9 cellular contexts compared by ENCODE assay signal in genomic region chr6:130848945-130849344, GRCh38. TPM values are rescaled to one million over a fixed set of nuclear protein-coding genes. Genes with fewer than 3 reads are reported as not detected.
DNase-seq lines count a peak whose midpoint lies in the region; ATAC-seq and TF ChIP-seq lines count a peak whose summit lies in the region.
"Had no signal": no experiment of that assay in that cellular context is flagged by ENCODE, and none has a peak within 500 bp of the region (broad histone marks: within the 10 kb centered on the region; RNA-seq: fewer than 3 reads in every experiment).

No MANE protein-coding gene starts in this region.

- H3K9me2 ChIP-seq in PC-9 (ENCODE audit: insufficient read depth) = no peaks in the 10 kb centered on the region

- H4K20me1 ChIP-seq in PC-9 (ENCODE audit: insufficient read depth) = no peaks in the 10 kb centered on the region

- H3K27me3 ChIP-seq in Panc1 (ENCODE audit: control insufficient read depth, insufficient read depth, low read length) (no peaks in the 10 kb centered on the region), PC-9 (ENCODE audit: insufficient read depth, low read depth) (no peaks in the 10 kb centered on the region)

- H3K36me3 ChIP-seq in Panc1 (ENCODE audit: control insufficient read depth, insufficient read depth, low read length) (no peaks in the 10 kb centered on the region), PC-9 (ENCODE audit: low read depth) (no peaks in the 10 kb centered on the region)

- H3K9me3 ChIP-seq in Panc1 (ENCODE audit: control insufficient read depth, insufficient read depth, low read depth, low read length) = no peaks in the 10 kb centered on the region
- H3K9me3 ChIP-seq in PC-9 (ENCODE audit: insufficient read depth, low read depth) = no peaks in the 10 kb centered on the region

- BruUV-seq in Panc1 (replicated peaks; lab: Mats Ljungman, UMichigan) (no TSS peak), PC-9 (replicated peaks; lab: Mats Ljungman, UMichigan) (no TSS peak)

- no peaks in the 10 kb centered on the region for H3F3A ChIP-seq in PC-9 (ENCODE audit: insufficient read depth, low read depth)

- intact Hi-C loops in Panc1 (cut with micrococcal nuclease; ENCODE audit: unreplicated experiment) = no loop called here
- intact Hi-C loops in PC-9 (cut with micrococcal nuclease; ENCODE audit: unreplicated experiment) = loop anchor here (10.0 kb wide), 1 partner anchor 784 kb away; no protein-coding TSS in a partner anchor

- no peak overlapping the region for H3K4me2 ChIP-seq in PC-9

- H3K4me1 ChIP-seq in Panc1 (ENCODE audit: control insufficient read depth, insufficient read depth, low read length) (no peaks in the 10 kb centered on the region), PC-9 (replicated peaks; ENCODE audit: insufficient read depth) (no peaks in the 10 kb centered on the region)

- H3K79me2 ChIP-seq in PC-9 (ENCODE audit: low read depth) = no peaks in the 10 kb centered on the region

- H2AFZ ChIP-seq in PC-9 = no peak overlapping the region

- peak; percentile 42 for ATAC-seq in GM19324 (IDR thresholded peaks at IDR 0.05; ENCODE audit: low FRiP score, unreplicated experiment)
- peak; percentile 87 for ATAC-seq in HG02759 (IDR thresholded peaks at IDR 0.05; ENCODE audit: unreplicated experiment)
- 0 out of 2 replicates have a peak, but pooled peaks have one; percentile 45 for ATAC-seq in Panc1

- no peak overlapping the region for H3K4me3 ChIP-seq in Panc1 (ENCODE audit: low read depth in 2 of 2, low read length in 2 of 2)
- H3K4me3 ChIP-seq in retinal pigment epithelial cell (ENCODE audit: low read length) = no peak overlapping the region
- H3K4me3 ChIP-seq in PC-9 = no peak overlapping the region

- in situ Hi-C loops in Panc1 (cut with HindIII; ENCODE audit: low pct_unique_long_range_greater_than_20kb, low sequenced_read_pairs) = no loop called here

- TF ChIP-seq CTCF in Panc1 (IDR thresholded peaks at IDR 0.05) (no peak), retinal pigment epithelial cell (conservative IDR thresholded peaks at IDR 0.05; ENCODE audit: low read depth, low read length) (no peak), PC-9 (conservative IDR thresholded peaks at IDR 0.05) (no peak)

- POLR2A ChIA-PET in Panc1 (lab: Charles Lee) (no interaction called here), PC-9 (lab: Charles Lee; ENCODE audit: unreplicated experiment) (no interaction called here)

- H3K27ac ChIP-seq in Panc1 (ENCODE audit: low read length) (no peak overlapping the region), PC-9 (no peak overlapping the region)

- CTCF ChIA-PET in Panc1 (lab: Charles Lee) = no interaction called here
- CTCF ChIA-PET in PC-9 (lab: Charles Lee) = no interaction called here

- DNase-seq in Panc1 (ENCODE audit: low read depth, low spot score) (no peak), retinal pigment epithelial cell (ENCODE audit: low read depth) (peak; percentile 8), PC-9 (no peak), kidney glomerular epithelial cell (lab: John Stamatoyannopoulos, UW) (no peak), nucleus accumbens (lab: John Stamatoyannopoulos, UW) (no peak)
- DNase-seq: KBM-7, left cardiac atrium had no signal

RNA-seq across cellular contexts. Expression of gene SMLR1, which starts 21.7 kb away (rescaled TPM):
- total RNA-seq in Panc1 (2021; ENCODE audit: unreplicated experiment) (0.08 TPM), PC-9 (2021) (not detected in 2 replicates)
- not detected for polyA plus RNA-seq in Panc1 (2012; ENCODE audit: insufficient read length)
- total RNA-seq: left cardiac atrium had no signal
